Comparison of ENCODE assay signal across 9 cellular contexts in the genomic region with DNA sequence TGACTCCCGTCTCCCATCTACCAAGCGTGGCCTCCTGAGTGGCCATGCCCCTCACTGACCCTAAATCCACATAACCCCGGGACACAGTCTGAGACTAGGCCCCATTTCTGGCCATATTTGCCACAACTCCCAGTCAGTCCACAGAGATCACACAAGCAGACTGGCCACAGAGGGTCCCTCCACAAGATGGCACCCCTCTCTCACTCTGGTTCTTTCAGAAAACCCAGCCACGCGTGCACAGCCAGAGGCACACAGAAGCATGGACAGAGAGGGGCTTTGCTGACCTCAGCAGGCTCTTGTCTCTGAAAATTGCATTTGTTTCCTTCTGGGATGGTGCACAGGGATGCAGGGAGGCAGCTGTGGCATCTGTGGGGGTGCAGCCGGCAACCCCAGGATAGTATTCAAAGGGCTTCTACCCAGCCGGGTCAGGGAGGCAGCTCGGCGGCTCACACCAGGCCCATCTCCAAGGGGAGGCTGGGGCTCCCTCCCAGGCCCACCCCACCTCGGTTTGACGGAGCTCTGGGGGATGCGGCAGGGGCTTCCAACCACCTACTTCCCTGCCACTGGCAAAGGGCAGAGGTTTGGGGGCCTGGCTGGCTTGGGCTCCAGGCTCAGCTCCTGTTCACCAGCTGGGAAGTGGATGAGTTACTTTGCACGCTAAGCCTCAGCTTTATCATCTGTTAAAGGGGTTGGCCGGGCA. TPM values are rescaled to one million over a fixed set of nuclear protein-coding genes. Genes with fewer than 3 reads are reported as not detected.
A peak's percentile ranks its signal among the peaks of the same experiment; 100 is the strongest.
DNase-seq lines count a peak whose midpoint lies in the region; ATAC-seq and FAIRE-seq lines count a peak whose summit lies in the region.
"Had no signal": no experiment of that assay in that cellular context is flagged by ENCODE, and none has a peak within 500 bp of the region (broad histone marks: within the 10 kb centered on the region; RNA-seq: fewer than 3 reads in every experiment).

No MANE protein-coding gene starts in this region.

- peak; percentile 58 for DNase-seq in DMS114 treated with DMSO at 0.1 percent for 48 hours (lab: John Stamatoyannopoulos, UW; ENCODE audit: unreplicated experiment)
- peak; percentile 58 for DNase-seq in HK-2 (ENCODE audit: unreplicated experiment)
- peak; percentile 17 to 25 for DNase-seq in activated CD4-positive, alpha-beta T cell treated with anti-CD3 and anti-CD28 coated beads, Interleukin-2, amount 50 U/mL, for 4 hours
- DNase-seq in Right ventricle myocardium superior, result no peak
- DNase-seq in pulmonary artery endothelial cell (ENCODE audit: low read depth, low spot score), result peak; percentile 22
- no peak for DNase-seq in GM19239 (ENCODE audit: insufficient read length, low spot score)

- ATAC-seq in Right ventricle myocardium superior (ENCODE audit: poor library complexity), result peak; percentile 85
- no peak for ATAC-seq in HG03025 (IDR thresholded peaks at IDR 0.05; ENCODE audit: low FRiP score, unreplicated experiment)
- no peak for ATAC-seq in HG02884 (IDR thresholded peaks at IDR 0.05; ENCODE audit: unreplicated experiment)

- no peak for FAIRE-seq in GM19239 (lab: Jason Lieb, UNC)

- intact Hi-C loops in Right ventricle myocardium superior (cut with DNase I), result no loop called here

RNA-seq across cellular contexts. Expression of gene DOC2B, which starts 16.8 kb away (rescaled TPM):
- total RNA-seq in Right ventricle myocardium superior (3.4 TPM), pulmonary artery endothelial cell (0.07 and 0.28 TPM in 2 replicates)

RNA-seq across cellular contexts. Expression of gene SCGB1C2, which starts 27.3 kb away (rescaled TPM):
- total RNA-seq in Right ventricle myocardium superior, result not detected
- total RNA-seq in pulmonary artery endothelial cell, result not detected in 2 replicates
- total RNA-seq: T-helper 1 cell treated with Interleukin-12 subunit alpha and Interleukin-12 subunit beta and Interleukin-4 antibody, amounts not matched to agents 30 ng/mL and 1 ng/mL, for 36 hours had no signal

Comparison
In these comparisons a context has a peak if more than half of its experiments do, and no peak if none do; other contexts are left out.
1. DNase-seq: peak in DMS114 treated with DMSO at 0.1 percent for 48 hours (single experiment), HK-2 (single experiment), activated CD4-positive, alpha-beta T cell treated with anti-CD3 and anti-CD28 coated beads, Interleukin-2, amount 50 U/mL, for 4 hours (2 of 2) and pulmonary artery endothelial cell (single experiment); none in Right ventricle myocardium superior (single experiment) and GM19239 (single experiment).